In genomic region chr3:9110316-9110715, GRCh38 we compare ENCODE assay signal across 18 cellular contexts.
"Had no signal": no experiment of that assay in that cellular context is flagged by ENCODE, and none has a peak within 500 bp of the region (broad histone marks: within the 10 kb centered on the region; RNA-seq: fewer than 3 reads in every experiment).

No MANE protein-coding gene starts in this region.

- H3K27ac ChIP-seq: cardiac muscle cell, esophagus muscularis mucosa, gastrocnemius medialis, left ventricle myocardium inferior, psoas muscle, right atrium auricular region, skin epidermis had no signal

- H3K27ac Mint-ChIP-seq: activated B cell treated with CpG ODN at 0.5 μM for 24 hours; activated CD4-positive, alpha-beta memory T cell treated with anti-CD3 and anti-CD28 coated beads for 36 hours; activated CD4-positive, alpha-beta T cell treated with anti-CD3 and anti-CD28 coated beads for 36 hours; activated naive CD8-positive, alpha-beta T cell treated with anti-CD3 and anti-CD28 coated beads for 36 hours; T-helper 17 cell had no signal

- DNase-seq: activated B cell treated with CpG ODN at 0.5 μM for 24 hours; activated CD4-positive, alpha-beta memory T cell treated with anti-CD3 and anti-CD28 coated beads for 36 hours; activated CD4-positive, alpha-beta T cell treated with anti-CD3 and anti-CD28 coated beads for 36 hours; activated naive CD4-positive, alpha-beta T cell treated with Interleukin-2 at 50 U/mL for 16 hours; activated naive CD8-positive, alpha-beta T cell treated with anti-CD3 and anti-CD28 coated beads for 36 hours; activated T-cell treated with anti-CD3 and anti-CD28 coated beads, Interleukin-2, amount 50 U/mL, for 48 hours; amniotic stem cell; gastrocnemius medialis; hippocampal formation; left ventricle myocardium inferior; psoas muscle; stimulated activated CD4-positive, alpha-beta T cell treated with anti-CD3 and anti-CD28 coated beads, Interleukin-1b, Interleukin-23, amount 100 ng/mL, for 48 hours; SW 1271; T-helper 17 cell had no signal

- H3K27me3 ChIP-seq: cardiac muscle cell, esophagus muscularis mucosa, gastrocnemius medialis, right atrium auricular region had no signal

- H3K27me3 Mint-ChIP-seq: activated CD4-positive, alpha-beta memory T cell treated with anti-CD3 and anti-CD28 coated beads for 36 hours; activated CD4-positive, alpha-beta T cell treated with anti-CD3 and anti-CD28 coated beads for 36 hours had no signal

- H3K4me1 ChIP-seq: right atrium auricular region had no signal

- H3K9me3 ChIP-seq: esophagus muscularis mucosa, gastrocnemius medialis, left ventricle myocardium inferior, psoas muscle, right atrium auricular region had no signal

- H3K4me1 Mint-ChIP-seq: activated B cell treated with CpG ODN at 0.5 μM for 24 hours; activated CD4-positive, alpha-beta T cell treated with anti-CD3 and anti-CD28 coated beads for 36 hours; activated naive CD8-positive, alpha-beta T cell treated with anti-CD3 and anti-CD28 coated beads for 36 hours; T-helper 17 cell had no signal

- H3K36me3 ChIP-seq: cardiac muscle cell, esophagus muscularis mucosa, gastrocnemius medialis, left ventricle myocardium inferior, right atrium auricular region had no signal

- H3K36me3 Mint-ChIP-seq: activated CD4-positive, alpha-beta memory T cell treated with anti-CD3 and anti-CD28 coated beads for 36 hours; activated naive CD8-positive, alpha-beta T cell treated with anti-CD3 and anti-CD28 coated beads for 36 hours had no signal

- H3K4me3 ChIP-seq: cardiac muscle cell, esophagus muscularis mucosa, gastrocnemius medialis, left ventricle myocardium inferior, psoas muscle, right atrium auricular region, skin epidermis had no signal

- H3K9me3 Mint-ChIP-seq: activated B cell treated with CpG ODN at 0.5 μM for 24 hours; activated CD4-positive, alpha-beta memory T cell treated with anti-CD3 and anti-CD28 coated beads for 36 hours; activated naive CD8-positive, alpha-beta T cell treated with anti-CD3 and anti-CD28 coated beads for 36 hours had no signal

- ATAC-seq: activated CD4-positive, alpha-beta T cell treated with anti-CD3 and anti-CD28 coated beads for 36 hours; gastrocnemius medialis; psoas muscle; T-helper 17 cell had no signal

- H3K4me3 Mint-ChIP-seq: activated B cell treated with CpG ODN at 0.5 μM for 24 hours; activated CD4-positive, alpha-beta memory T cell treated with anti-CD3 and anti-CD28 coated beads for 36 hours; activated CD4-positive, alpha-beta T cell treated with anti-CD3 and anti-CD28 coated beads for 36 hours; activated naive CD8-positive, alpha-beta T cell treated with anti-CD3 and anti-CD28 coated beads for 36 hours; T-helper 17 cell had no signal
